Comparison of ENCODE assay signal across 17 cellular contexts in the genomic region with DNA sequence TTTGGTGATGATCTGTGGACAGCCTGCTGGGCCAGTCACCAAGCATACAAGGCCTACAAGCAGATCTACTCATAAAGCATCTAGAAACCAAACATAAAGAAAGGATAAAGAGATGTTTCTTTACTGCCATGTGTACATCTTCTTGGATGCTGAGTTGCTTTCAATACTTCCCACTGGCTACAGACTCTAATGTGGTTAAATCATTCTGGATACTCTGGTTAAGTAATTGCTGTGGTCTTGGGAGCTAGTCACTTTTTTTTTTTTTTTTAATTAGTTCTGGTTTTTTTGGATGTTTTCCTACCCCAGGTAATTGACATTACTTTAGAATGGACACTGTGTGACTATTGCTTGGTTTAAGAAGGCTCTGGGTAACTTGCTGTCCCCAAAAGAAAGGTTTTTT.
"Had no signal": no experiment of that assay in that cellular context is flagged by ENCODE, and none has a peak within 500 bp of the region (broad histone marks: within the 10 kb centered on the region; RNA-seq: fewer than 3 reads in every experiment).

No MANE protein-coding gene starts in this region.

- H3K9me3 ChIP-seq: esophagus squamous epithelium, gastroesophageal sphincter, stomach, thoracic aorta, transverse colon had no signal

- DNase-seq: dermis blood vessel endothelial cell; esophagus squamous epithelium; foreskin fibroblast; glutamatergic neuron; islet precursor cell; mammary epithelial cell; naive thymus-derived CD4-positive, alpha-beta T cell; stimulated activated CD4-positive, alpha-beta T cell treated with anti-CD3 and anti-CD28 coated beads, Interleukin-2, amount 100 ng/mL, for 24 hours; stimulated activated CD4-positive, alpha-beta T cell treated with anti-CD3 and anti-CD28 coated beads, Interleukin-4, amount 100 ng/mL, for 4 hours; stimulated activated naive B cell treated with anti-CD40 and anti-IgM and Interleukin-4, amounts not matched to agents 10 μg/mL and 1 μg/mL and 100 μg/mL, for 72 hours; stomach; substantia nigra; transverse colon had no signal

- H3K27ac ChIP-seq: esophagus squamous epithelium, gastroesophageal sphincter, stomach, thoracic aorta, transverse colon had no signal

- ATAC-seq: gastroesophageal sphincter; left lobe of liver; naive thymus-derived CD4-positive, alpha-beta T cell; sciatic nerve; stimulated activated naive B cell treated with anti-CD40 and anti-IgM and Interleukin-4, amounts not matched to agents 10 μg/mL and 1 μg/mL and 100 μg/mL, for 72 hours had no signal

- H3K4me3 ChIP-seq: esophagus squamous epithelium, gastroesophageal sphincter, stomach, thoracic aorta, transverse colon had no signal

- H3K4me1 ChIP-seq: esophagus squamous epithelium, gastroesophageal sphincter, stomach, transverse colon had no signal

- H3K27me3 ChIP-seq: esophagus squamous epithelium, gastroesophageal sphincter, stomach, transverse colon had no signal

- H3K36me3 ChIP-seq: esophagus squamous epithelium, gastroesophageal sphincter, stomach, thoracic aorta, transverse colon had no signal

- H3K27ac Mint-ChIP-seq: naive thymus-derived CD4-positive, alpha-beta T cell; stimulated activated naive B cell treated with anti-CD40 and anti-IgM and Interleukin-4, amounts not matched to agents 10 μg/mL and 1 μg/mL and 100 μg/mL, for 72 hours had no signal

- H3K36me3 Mint-ChIP-seq: stimulated activated naive B cell treated with anti-CD40 and anti-IgM and Interleukin-4, amounts not matched to agents 10 μg/mL and 1 μg/mL and 100 μg/mL, for 72 hours had no signal

- H3K9me3 Mint-ChIP-seq: stimulated activated naive B cell treated with anti-CD40 and anti-IgM and Interleukin-4, amounts not matched to agents 10 μg/mL and 1 μg/mL and 100 μg/mL, for 72 hours had no signal
